ENCODE assay signal across 9 cellular contexts in the genomic region with DNA sequence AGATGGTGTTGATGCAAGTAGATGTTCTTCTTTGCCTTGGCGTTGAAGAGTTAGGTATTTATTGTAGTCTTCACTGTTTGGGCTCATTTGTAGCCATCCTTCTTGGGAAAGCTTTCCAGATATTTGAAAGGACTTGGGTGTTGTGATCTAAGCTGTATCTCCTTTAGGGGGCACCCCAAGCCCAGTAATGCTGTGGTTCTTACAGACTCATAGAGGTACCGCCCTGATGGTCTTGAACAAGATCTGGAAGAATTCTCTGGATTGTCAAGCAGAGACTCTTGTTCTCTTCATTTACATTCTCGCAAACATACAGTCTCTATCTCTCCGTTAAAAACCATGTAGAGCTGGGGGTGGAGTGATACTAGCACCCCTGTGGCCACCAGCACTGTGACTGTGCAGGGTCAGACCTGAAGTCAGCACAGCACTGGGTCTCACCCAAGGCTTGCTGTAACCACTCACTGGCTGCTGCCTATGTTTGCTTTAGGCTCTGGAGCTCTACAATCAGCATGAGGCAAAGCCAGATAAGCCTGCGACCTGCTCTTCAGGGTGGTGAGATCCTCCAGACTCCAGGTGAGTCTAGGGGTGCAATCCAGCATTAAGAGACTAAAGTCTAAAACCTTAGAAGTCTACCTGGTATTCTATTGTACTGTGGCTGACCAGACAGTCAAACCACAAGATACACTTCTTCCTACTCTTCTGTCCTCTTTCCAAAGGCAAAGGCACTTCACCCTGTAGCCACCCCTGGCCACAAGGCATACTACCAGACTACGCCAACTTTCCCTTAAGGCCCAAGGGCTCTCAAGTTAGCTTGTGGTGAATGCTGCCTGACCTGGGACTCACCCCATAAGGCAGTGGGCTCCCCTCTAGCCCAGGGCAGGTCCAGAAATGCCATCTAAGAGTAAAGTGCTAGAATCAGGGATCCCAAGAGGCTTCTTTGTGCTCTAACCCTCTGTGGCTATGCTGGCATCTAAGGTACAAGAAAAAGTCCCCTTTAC.
A peak's percentile ranks its signal among the peaks of the same experiment; 100 is the strongest.
DNase-seq lines count a peak whose midpoint lies in the region; ATAC-seq and TF ChIP-seq lines count a peak whose summit lies in the region.
"Had no signal": no experiment of that assay in that cellular context is flagged by ENCODE, and none has a peak within 500 bp of the region (broad histone marks: within the 10 kb centered on the region; RNA-seq: fewer than 3 reads in every experiment).

No MANE protein-coding gene starts in this region.

- peak overlapping the region; percentile 74 for H3K18ac ChIP-seq in neuronal stem cell (ENCODE audit: low read length)

- H4K8ac ChIP-seq in neuronal stem cell (ENCODE audit: low read depth, low read length) = no peak overlapping the region

- H3K27ac ChIP-seq in cardiac muscle cell = no peak overlapping the region
- no peak overlapping the region for H3K27ac ChIP-seq in body of pancreas
- H3K27ac ChIP-seq in neuronal stem cell (replicated peaks; ENCODE audit: low read length) = no peak overlapping the region
- H3K27ac ChIP-seq: dorsolateral prefrontal cortex had no signal

- H3K4me3 ChIP-seq in cardiac muscle cell = no peak overlapping the region
- no peak overlapping the region for H3K4me3 ChIP-seq in body of pancreas
- H3K4me3 ChIP-seq in neuronal stem cell (ENCODE audit: low read length in 2 of 2) = no peak overlapping the region
- H3K4me3 ChIP-seq: dorsolateral prefrontal cortex had no signal

- H4K91ac ChIP-seq in neuronal stem cell (ENCODE audit: low read depth, low read length, poor library complexity) = no peak overlapping the region

- peak; percentile 58 to 82 for DNase-seq in cardiac muscle cell (ENCODE audit: low read depth in 1 of 2, low spot score in 1 of 2)
- no peak for DNase-seq in Right ventricle myocardium inferior (ENCODE audit: missing footprints)
- DNase-seq in Kasumi-1 (lab: John Stamatoyannopoulos, UW) = peak; percentile 17 to 28
- DNase-seq in body of pancreas = peak in 3 of 4 donors; percentile 16 to 43 (median 34)
- DNase-seq in neuronal stem cell (ENCODE audit: low spot score) = peak; percentile 23
- no peak for DNase-seq in KG1 (lab: John Stamatoyannopoulos, UW)
- no peak for DNase-seq in mesothelial cell of epicardium (ENCODE audit: low spot score in 2 of 2, unreplicated experiment in 2 of 2)

- H3K36me3 ChIP-seq in cardiac muscle cell (no peaks in the 10 kb centered on the region), body of pancreas (replicated peaks in 1 of 2; ENCODE audit: insufficient read depth in 1 of 2, low read depth in 2 of 2) (no peaks in the 10 kb centered on the region), neuronal stem cell (replicated peaks in 1 of 2; ENCODE audit: control insufficient read depth in 2 of 2, insufficient read depth in 2 of 2, low read length in 2 of 2) (no peaks in the 10 kb centered on the region)

- H3K79me1 ChIP-seq in neuronal stem cell (ENCODE audit: low read depth, low read length) = no peaks in the 10 kb centered on the region

- 51 to 62% methylated on average over 6 of the region's 6 CpGs for WGBS in body of pancreas, 2 donors
- WGBS in neuronal stem cell (ENCODE audit: extremely low coverage in 2 of 2, insufficient read length in 2 of 2, insufficient replicate concordance in 1 of 2), 2 donors = no CpG with 5 or more reads among the region's 6 CpGs

- H3K4ac ChIP-seq in neuronal stem cell (ENCODE audit: low read length) = no peak overlapping the region

- peaks cover 1% of the 10 kb centered on the region for H3K36me3 Mint-ChIP-seq in mesothelial cell of epicardium

- H2BK15ac ChIP-seq in neuronal stem cell (ENCODE audit: low read length) = no peak overlapping the region

- no peak overlapping the region for H2AK5ac ChIP-seq in neuronal stem cell (ENCODE audit: low read depth, low read length)

- no peak overlapping the region for H2AFZ ChIP-seq in neuronal stem cell (ENCODE audit: low read length)

- no peak overlapping the region for H3K4me3 Mint-ChIP-seq in mesothelial cell of epicardium

- intact Hi-C loops in Right ventricle myocardium inferior (cut with DNase I) (loop anchor here (10.0 kb wide), 1 partner anchor 612 kb away; no protein-coding TSS in a partner anchor), body of pancreas (cut with DNase I) (no loop called here)

- TF ChIP-seq CTCF in cardiac muscle cell (IDR thresholded peaks at IDR 0.05; ENCODE audit: low read depth, low read length) (peak; percentile 48), body of pancreas (IDR thresholded peaks at IDR 0.05) (peak in 4 of 7 experiments; percentile 8 to 27 (median 18)), mesothelial cell of epicardium (IDR thresholded peaks at IDR 0.05; ENCODE audit: unreplicated experiment) (no peak)

- H2BK120ac ChIP-seq in neuronal stem cell (ENCODE audit: low read depth, low read length) = no peak overlapping the region

- no peaks in the 10 kb centered on the region for H3K4me1 ChIP-seq in cardiac muscle cell (ENCODE audit: low read depth)
- H3K4me1 ChIP-seq in body of pancreas = no peaks in the 10 kb centered on the region
- H3K4me1 ChIP-seq in neuronal stem cell (ENCODE audit: control insufficient read depth in 2 of 2, insufficient read depth in 1 of 2, low read depth in 1 of 2, low read length in 2 of 2) = no peaks in the 10 kb centered on the region

- no peak for ATAC-seq in Right ventricle myocardium inferior
- ATAC-seq in body of pancreas = peak; percentile 12
- ATAC-seq in HG02623 (IDR thresholded peaks at IDR 0.05; ENCODE audit: unreplicated experiment) = no peak

- H3K4me1 Mint-ChIP-seq in mesothelial cell of epicardium = no peaks in the 10 kb centered on the region

- H3K9me3 ChIP-seq in cardiac muscle cell (ENCODE audit: low read depth) (no peaks in the 10 kb centered on the region), body of pancreas (no peaks in the 10 kb centered on the region), neuronal stem cell (replicated peaks in 1 of 2; ENCODE audit: control insufficient read depth in 2 of 2, insufficient read depth in 1 of 2, low read depth in 1 of 2, low read length in 2 of 2) (no peaks in the 10 kb centered on the region)

- no peak overlapping the region for H2BK5ac ChIP-seq in neuronal stem cell (ENCODE audit: low read length)

- H3K4me2 ChIP-seq in neuronal stem cell (ENCODE audit: insufficient read depth, low read length, poor library complexity, severe bottlenecking) = no peak overlapping the region

- no peak overlapping the region for H3K9ac ChIP-seq in neuronal stem cell (ENCODE audit: low read depth, low read length, poor library complexity)

- no peak overlapping the region for H3K23ac ChIP-seq in neuronal stem cell (ENCODE audit: low read depth, low read length, poor library complexity)

- no peak overlapping the region for H3K14ac ChIP-seq in neuronal stem cell (ENCODE audit: low read length)

- no peak for TF ChIP-seq POLR2A in body of pancreas (IDR thresholded peaks at IDR 0.05)

- H3K27ac Mint-ChIP-seq in mesothelial cell of epicardium = no peak overlapping the region

- H3K9me3 Mint-ChIP-seq in mesothelial cell of epicardium = peaks cover 27% of the 10 kb centered on the region

- H2BK12ac ChIP-seq in neuronal stem cell (ENCODE audit: low read length) = no peak overlapping the region

- no peaks in the 10 kb centered on the region for H3K27me3 ChIP-seq in cardiac muscle cell
- H3K27me3 ChIP-seq in body of pancreas = no peaks in the 10 kb centered on the region
- H3K27me3 ChIP-seq in neuronal stem cell (ENCODE audit: control insufficient read depth in 3 of 3, insufficient read depth in 3 of 3, low read depth in 1 of 3, low read length in 3 of 3) = no peaks in the 10 kb centered on the region

- H3K27me3 Mint-ChIP-seq in mesothelial cell of epicardium (ENCODE audit: low read depth) = no peaks in the 10 kb centered on the region

Comparison
In these comparisons a context has a peak if more than half of its experiments do, and no peak if none do; other contexts are left out.
1. DNase-seq: peak in cardiac muscle cell (2 of 2), Kasumi-1 (2 of 2), body of pancreas (3 of 4) and neuronal stem cell (single experiment); none in Right ventricle myocardium inferior (single experiment), KG1 (single experiment) and mesothelial cell of epicardium (0 of 2).